Comparison of ENCODE assay signal across 8 cellular contexts in the genomic region with DNA sequence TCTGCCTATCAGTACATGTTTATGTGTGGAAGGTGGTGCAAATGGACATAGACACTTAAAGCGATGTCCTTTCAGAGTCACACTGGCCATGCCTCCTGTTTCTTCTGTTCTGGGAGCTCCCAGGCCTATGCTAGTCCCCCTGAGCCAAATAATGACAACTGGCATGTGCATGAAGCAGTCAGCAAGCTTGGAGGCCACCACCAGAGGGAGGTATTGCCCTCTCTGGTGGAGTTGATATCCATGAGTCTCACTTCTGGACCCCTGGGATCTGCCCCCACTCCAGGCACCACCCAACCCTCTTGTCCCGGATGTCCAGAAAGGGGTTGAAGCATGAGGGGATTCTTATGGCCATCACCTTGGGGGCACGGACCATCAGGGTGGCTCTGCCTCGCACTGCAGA.
DNase-seq lines count a peak whose midpoint lies in the region; ATAC-seq and TF ChIP-seq lines count a peak whose summit lies in the region.

No MANE protein-coding gene starts in this region.

- no peaks in the 10 kb centered on the region for H3K79me1 ChIP-seq in mesendoderm (ENCODE audit: low read length)

- peak; percentile 18 for DNase-seq in COLO668 (lab: John Stamatoyannopoulos, UW; ENCODE audit: unreplicated experiment)
- peak; percentile 18 for DNase-seq in NCI-H524 treated with DMSO at 0.1 percent for 48 hours (lab: John Stamatoyannopoulos, UW)
- DNase-seq in cardiac fibroblast (ENCODE audit: low read depth in 2 of 2) = peak; percentile 31 to 48
- peak; percentile 59 for DNase-seq in mesendoderm
- no peak for DNase-seq in KG1 (lab: John Stamatoyannopoulos, UW)
- no peak for DNase-seq in NCI-H187 (lab: John Stamatoyannopoulos, UW)
- no peak for DNase-seq in T-helper 2 cell treated with Interferon-gamma antibody and Interleukin-4, amounts not matched to agents 5 μg/mL and 100 μg/mL, for 36 hours (ENCODE audit: low spot score)

- H3K36me3 ChIP-seq in mesendoderm (ENCODE audit: control insufficient read depth, insufficient read depth, low read length) = no peaks in the 10 kb centered on the region

- H3K27ac ChIP-seq in mesendoderm (ENCODE audit: low read depth, low read length) = no peak overlapping the region

- H3K27me3 Mint-ChIP-seq in T-helper 2 cell treated with Interferon-gamma antibody and Interleukin-4, amounts not matched to agents 5 μg/mL and 100 μg/mL, for 36 hours (ENCODE audit: low read depth) = no peaks in the 10 kb centered on the region

- H3K4me2 ChIP-seq in mesendoderm (ENCODE audit: low read length) = no peak overlapping the region

- no peak overlapping the region for H4K5ac ChIP-seq in mesendoderm (ENCODE audit: low read length)

- ATAC-seq in GM18909 (IDR thresholded peaks at IDR 0.05; ENCODE audit: poor library complexity, unreplicated experiment) = peak; percentile 58

- H3K4me1 ChIP-seq in mesendoderm (ENCODE audit: control insufficient read depth, low read depth, low read length) = no peaks in the 10 kb centered on the region

- H3K4ac ChIP-seq in mesendoderm (ENCODE audit: low read depth, low read length) = no peak overlapping the region

- H3K79me2 ChIP-seq in mesendoderm (ENCODE audit: control insufficient read depth, insufficient read depth, low read length) = no peaks in the 10 kb centered on the region

- H2AK5ac ChIP-seq in mesendoderm (ENCODE audit: low read length) = no peak overlapping the region

- H3K9ac ChIP-seq in mesendoderm (ENCODE audit: low read length) = no peak overlapping the region

- H3K27ac Mint-ChIP-seq in T-helper 2 cell treated with Interferon-gamma antibody and Interleukin-4, amounts not matched to agents 5 μg/mL and 100 μg/mL, for 36 hours = no peak overlapping the region

- no peak overlapping the region for H4K8ac ChIP-seq in mesendoderm (ENCODE audit: low read depth, low read length)

- no peaks in the 10 kb centered on the region for H3K9me3 Mint-ChIP-seq in T-helper 2 cell treated with Interferon-gamma antibody and Interleukin-4, amounts not matched to agents 5 μg/mL and 100 μg/mL, for 36 hours

- no peaks in the 10 kb centered on the region for H3K4me1 Mint-ChIP-seq in T-helper 2 cell treated with Interferon-gamma antibody and Interleukin-4, amounts not matched to agents 5 μg/mL and 100 μg/mL, for 36 hours (ENCODE audit: low read depth)

- no peak overlapping the region for H3K4me3 Mint-ChIP-seq in T-helper 2 cell treated with Interferon-gamma antibody and Interleukin-4, amounts not matched to agents 5 μg/mL and 100 μg/mL, for 36 hours

- no CpG with 5 or more reads among the region's 4 CpGs for WGBS in mesendoderm (ENCODE audit: extremely low coverage, insufficient coverage, low lambda C conversion rate)

- no peak overlapping the region for H3K56ac ChIP-seq in mesendoderm (ENCODE audit: low read length)

- H3K4me3 ChIP-seq in cardiac fibroblast (replicated peaks in 1 of 2; ENCODE audit: low read depth in 2 of 2, low read length in 2 of 2) (no peak overlapping the region), mesendoderm (ENCODE audit: low read length) (no peak overlapping the region)

- H2BK15ac ChIP-seq in mesendoderm (replicated peaks; ENCODE audit: low read depth) = no peak overlapping the region

- H3K23ac ChIP-seq in mesendoderm (ENCODE audit: low read length) = no peak overlapping the region

- TF ChIP-seq CTCF in cardiac fibroblast (IDR thresholded peaks at IDR 0.05; ENCODE audit: low read depth, low read length) = peak; percentile 60

- no peak overlapping the region for H2BK5ac ChIP-seq in mesendoderm (ENCODE audit: low read length)

- H3K36me3 Mint-ChIP-seq in T-helper 2 cell treated with Interferon-gamma antibody and Interleukin-4, amounts not matched to agents 5 μg/mL and 100 μg/mL, for 36 hours (ENCODE audit: low read depth) = no peaks in the 10 kb centered on the region

- H3K18ac ChIP-seq in mesendoderm (ENCODE audit: low read length) = no peak overlapping the region

- H3K27me3 ChIP-seq in mesendoderm (ENCODE audit: insufficient read depth, low read length, poor library complexity) = no peaks in the 10 kb centered on the region

- H2BK120ac ChIP-seq in mesendoderm (ENCODE audit: low read depth, low read length) = no peak overlapping the region

Comparison
In these comparisons a context has a peak if more than half of its experiments do, and no peak if none do; other contexts are left out.
1. DNase-seq: peak in COLO668 (single experiment), NCI-H524 treated with DMSO at 0.1 percent for 48 hours (single experiment), cardiac fibroblast (2 of 2) and mesendoderm (single experiment); none in KG1 (single experiment), NCI-H187 (0 of 2) and T-helper 2 cell treated with Interferon-gamma antibody and Interleukin-4, amounts not matched to agents 5 μg/mL and 100 μg/mL, for 36 hours (single experiment).